12 cellular contexts compared by ENCODE assay signal in genomic region chr21:46082638-46083270, GRCh38. TPM values are rescaled to one million over a fixed set of nuclear protein-coding genes. Genes with fewer than 3 reads are reported as not detected.
DNase-seq lines count a peak whose midpoint lies in the region; ATAC-seq, FAIRE-seq and TF ChIP-seq lines count a peak whose summit lies in the region.
"Had no signal": no experiment of that assay in that cellular context is flagged by ENCODE, and none has a peak within 500 bp of the region (broad histone marks: within the 10 kb centered on the region; RNA-seq: fewer than 3 reads in every experiment).

No MANE protein-coding gene starts in this region.

- H3K36me3 ChIP-seq in K562 (ENCODE audit: control insufficient read depth, insufficient read depth, low read length) (no peaks in the 10 kb centered on the region), smooth muscle cell (ENCODE audit: low read depth) (no peaks in the 10 kb centered on the region)
- H3K36me3 ChIP-seq: left ventricle myocardium inferior had no signal

- in situ Hi-C loops in K562 (cut with MboI): no loop called here

- TF ChIP-seq CTCF in H9 (conservative IDR thresholded peaks at IDR 0.05) (no peak), K562 (IDR thresholded peaks at IDR 0.05 in 2 of 3, conservative IDR thresholded peaks at IDR 0.05 in 1 of 3; ENCODE audit: insufficient read depth in 2 of 3, low read depth in 1 of 3, low read length in 3 of 3) (no peak), smooth muscle cell (IDR thresholded peaks at IDR 0.05; ENCODE audit: borderline replicate concordance, insufficient read depth, poor library complexity, severe bottlenecking) (no peak)

- H3K27ac Mint-ChIP-seq in H9: peak overlapping the region in 1 of 3 experiments; percentile 78; a peak in 2 of 7 replicates

- no peak overlapping the region; the same call in 1 of the 2 replicates for H3K14ac ChIP-seq in H9 (ENCODE audit: insufficient read depth, low read length)

- H3K9me3 Mint-ChIP-seq in H9: peaks cover 9 to 15% of the 10 kb centered on the region in 2 experiments

- H3K79me2 ChIP-seq in H9 (ENCODE audit: insufficient read depth, low read length) (no peaks in the 10 kb centered on the region), K562 (ENCODE audit: control insufficient read depth, insufficient read depth, low read length) (no peaks in the 10 kb centered on the region), smooth muscle cell (ENCODE audit: low read depth) (no peaks in the 10 kb centered on the region)

- no peak overlapping the region for H4K5ac ChIP-seq in H9 (ENCODE audit: insufficient read length, low read depth, low read length)

- TF ChIP-seq RAD21 in K562 (CRISPR knock-in tag; conservative IDR thresholded peaks at IDR 0.05 in 1 of 2, IDR thresholded peaks at IDR 0.05 in 1 of 2): no peak

- H3K27me3 ChIP-seq in H9 (ENCODE audit: insufficient read depth, low read length): no peaks in the 10 kb centered on the region
- H3K27me3 ChIP-seq in K562 (ENCODE audit: control insufficient read depth in 2 of 2, insufficient read depth in 2 of 2, low read length in 2 of 2): peaks cover 54 to 71% of the 10 kb centered on the region in 2 experiments
- H3K27me3 ChIP-seq in smooth muscle cell (ENCODE audit: low read depth): no peaks in the 10 kb centered on the region

- no peak overlapping the region for H2AFZ ChIP-seq in H9 (ENCODE audit: low read length)
- no peak overlapping the region for H2AFZ ChIP-seq in K562 (ENCODE audit: low read depth, low read length)
- no peak overlapping the region for H2AFZ ChIP-seq in smooth muscle cell (ENCODE audit: low read depth)

- H4K20me1 ChIP-seq in H9 (ENCODE audit: control insufficient read depth, insufficient read depth, insufficient read length): no peaks in the 10 kb centered on the region
- peaks cover 17% of the 10 kb centered on the region; the same call in 1 of the 2 replicates for H4K20me1 ChIP-seq in K562 (replicated peaks; ENCODE audit: control insufficient read depth, insufficient read depth, low read length)
- H4K20me1 ChIP-seq in smooth muscle cell (ENCODE audit: low read depth): no peaks in the 10 kb centered on the region

- DNase-seq in H9 (peak; percentile 20), K562 (ENCODE audit: extremely low read depth in 1 of 4, low spot score in 3 of 4) (no peak), mesenteric fat pad (ENCODE audit: low spot score) (peak; percentile 84), smooth muscle cell (lab: John Stamatoyannopoulos, UW; ENCODE audit: unreplicated experiment) (no peak), iPS-NIHi7 (ENCODE audit: extremely low spot score) (no peak), NCI-H1092 (lab: John Stamatoyannopoulos, UW) (no peak), GM12891 (ENCODE audit: insufficient read length, low spot score) (no peak)
- DNase-seq: left ventricle myocardium inferior, NCI-H1417 had no signal

- H2BK12ac ChIP-seq in H9 (ENCODE audit: insufficient read length, low read depth, low read length): no peak overlapping the region

- no TSS peak for BruUV-seq in K562 (replicated peaks; lab: Mats Ljungman, UMichigan)

- H3K27ac ChIP-seq in H9 (ENCODE audit: insufficient read length, low read depth, low read length) (no peak overlapping the region), K562 (ENCODE audit: extremely low read depth, low read depth, low read length) (no peak overlapping the region), smooth muscle cell (ENCODE audit: low read depth) (peak overlapping the region; percentile 90)
- H3K27ac ChIP-seq: left ventricle myocardium inferior had no signal

- H3K4me1 Mint-ChIP-seq in H9: no peaks in the 10 kb centered on the region

- H2AK5ac ChIP-seq in H9 (ENCODE audit: insufficient read length, low read length): no peak overlapping the region

- H3K4me1 ChIP-seq in H9 (ENCODE audit: insufficient read depth, low read length): no peaks in the 10 kb centered on the region
- peaks cover 0 to 31% of the 10 kb centered on the region in 2 experiments; a peak in 2 of 5 replicates for H3K4me1 ChIP-seq in K562 (replicated peaks in 1 of 2; ENCODE audit: control insufficient read depth in 2 of 2, insufficient read depth in 2 of 2, low read length in 2 of 2)
- no peaks in the 10 kb centered on the region for H3K4me1 ChIP-seq in smooth muscle cell (ENCODE audit: low read depth)
- H3K4me1 ChIP-seq: Caco-2 had no signal

- TF ChIP-seq EP300 in K562 (IDR thresholded peaks at IDR 0.05; ENCODE audit: low read length): no peak

- no peak overlapping the region for H3K4me3 ChIP-seq in K562
- no peak overlapping the region for H3K4me3 ChIP-seq in smooth muscle cell
- H3K4me3 ChIP-seq: left ventricle myocardium inferior had no signal

- H3T11ph ChIP-seq in H9 (ENCODE audit: low read length): no peak overlapping the region

- ATAC-seq in K562: no peak

- peaks cover 6% of the 10 kb centered on the region for H3F3A ChIP-seq in smooth muscle cell (ENCODE audit: low read depth)

- FAIRE-seq in K562 (lab: Jason Lieb, UNC): no peak
- FAIRE-seq in GM12891 (lab: Jason Lieb, UNC): no peak
- FAIRE-seq: GM19239 had no signal

- H2BK20ac ChIP-seq in H9 (ENCODE audit: low read depth, low read length, poor library complexity, severe bottlenecking): no peak overlapping the region

- no peak overlapping the region for H3K4ac ChIP-seq in H9 (ENCODE audit: low read depth, low read length)

- no peak overlapping the region for H2BK5ac ChIP-seq in H9 (ENCODE audit: insufficient read length, low read length)

- no peak overlapping the region for H3K9ac ChIP-seq in H9 (ENCODE audit: extremely low read depth, insufficient read length, low read length)
- peak overlapping the region in 1 of 2 experiments; percentile 41; a peak in 2 of 4 replicates for H3K9ac ChIP-seq in K562 (ENCODE audit: insufficient read depth in 1 of 2, low read depth in 2 of 2, low read length in 2 of 2)
- peak overlapping the region; percentile 70 for H3K9ac ChIP-seq in smooth muscle cell (ENCODE audit: low read depth)

- no peak overlapping the region for H4K8ac ChIP-seq in H9 (replicated peaks; ENCODE audit: insufficient read length, low read depth, low read length)

- peaks cover 4% of the 10 kb centered on the region for H3K27me3 Mint-ChIP-seq in H9 (ENCODE audit: low read depth)

- CTCF ChIA-PET in K562 (lab: Yijun Ruan, JAX; ENCODE audit: low intra/inter-chr PET ratio): no interaction called here

- no peak overlapping the region for H3K4me3 Mint-ChIP-seq in H9

- no peak overlapping the region for H2BK120ac ChIP-seq in H9 (ENCODE audit: low read depth, low read length, poor library complexity, severe bottlenecking)

- intact Hi-C loops in K562 (cut with micrococcal nuclease): no loop called here

- WGBS in H9 (ENCODE audit: extremely low coverage, insufficient read length, low lambda C conversion rate): no CpG with 5 or more reads among the region's 14 CpGs
- WGBS in K562 (ENCODE audit: insufficient coverage, low coverage, missing lambda C conversion rate): 2% methylated on average over 13 of the region's 14 CpGs
- WGBS in smooth muscle cell (ENCODE audit: low lambda C conversion rate): 67% methylated on average over 9 of the region's 14 CpGs

- no peaks in the 10 kb centered on the region for H3K23me2 ChIP-seq in H9 (ENCODE audit: insufficient read length, low read depth, low read length, poor library complexity, severe bottlenecking)

- H3K23ac ChIP-seq in H9 (ENCODE audit: insufficient read length, low read depth, low read length): no peak overlapping the region

- no peak overlapping the region for H3K18ac ChIP-seq in H9 (ENCODE audit: insufficient read length, low read depth, low read length)

- H3K9me3 ChIP-seq in H9 (ENCODE audit: control insufficient read depth, low read depth, low read length): no peaks in the 10 kb centered on the region
- no peaks in the 10 kb centered on the region for H3K9me3 ChIP-seq in K562 (replicated peaks; ENCODE audit: control insufficient read depth, insufficient read depth, low read depth, low read length)
- peaks cover 4% of the 10 kb centered on the region for H3K9me3 ChIP-seq in smooth muscle cell (replicated peaks; ENCODE audit: low read depth)

- H3K4me2 ChIP-seq in H9 (ENCODE audit: insufficient read depth, insufficient read length, low read length): no peak overlapping the region
- no peak overlapping the region for H3K4me2 ChIP-seq in K562 (ENCODE audit: insufficient read depth, low read length)
- peak overlapping the region; percentile 20 for H3K4me2 ChIP-seq in smooth muscle cell

- POLR2A ChIA-PET in K562 (lab: Yijun Ruan, JAX): no interaction called here

- no peak overlapping the region for H3K56ac ChIP-seq in H9 (ENCODE audit: insufficient read length, low read depth, low read length)

- H4K91ac ChIP-seq in H9 (ENCODE audit: insufficient read length, low read depth, low read length): no peak overlapping the region

- H3K36me3 Mint-ChIP-seq in H9 (ENCODE audit: insufficient read depth in 1 of 3, low read depth in 3 of 3): peaks cover 0 to 5% (median 0%) of the 10 kb centered on the region in 3 experiments; a peak in 1 of 7 replicates

- H2BK15ac ChIP-seq in H9 (ENCODE audit: low read depth, low read length): no peak overlapping the region

- H3K9me1 ChIP-seq in K562 (ENCODE audit: control insufficient read depth, insufficient read depth, low read length): no peaks in the 10 kb centered on the region

- TF ChIP-seq POLR2A in K562 (conservative IDR thresholded peaks at IDR 0.05) (no peak), GM12891 (IDR thresholded peaks at IDR 0.05; ENCODE audit: low read depth, low read length) (no peak)

- no peaks in the 10 kb centered on the region for H3K79me1 ChIP-seq in H9 (ENCODE audit: insufficient read depth, low read depth, low read length, poor library complexity, severe bottlenecking)

RNA-seq across cellular contexts. Expression of gene COL6A2, which starts 15.2 kb away (rescaled TPM):
- total RNA-seq in H9 (2021) (124 and 129 TPM in 2 replicates), K562 (2014; rRNA removed) (0.41 and 0.45 TPM in 2 replicates), K562 (2014; rRNA removed; fragmentation: Illumina TruSeq; extraction: Trizol) (not detected in 2 replicates), K562 (2015; rRNA removed; fragmentation: Illumina TruSeq; extraction: Trizol) (0.07 and 0.11 TPM in 2 replicates), K562 (2021) (1.1 and 1.3 TPM in 2 replicates), mesenteric fat pad (735 TPM), smooth muscle cell (1,570 and 1,698 TPM in 2 replicates)
- 3.1 and 5.2 TPM in 2 replicates for total RNA-seq in K562 (2011; cell fraction: chromatin; rRNA removed; ENCODE audit: low replicate concordance)
- 4.2 and 5.5 TPM in 2 replicates for total RNA-seq in K562 (2011; cell fraction: nucleolus; rRNA removed)
- total RNA-seq in K562 (2011; cell fraction: nucleoplasm; rRNA removed): 1.4 and 2.1 TPM in 2 replicates
- polyA plus RNA-seq in K562 (2011; rRNA removed) (0.18 and 0.41 TPM in 2 replicates), K562 (2014; fragmentation: Illumina TruSeq; extraction: Trizol) (0.07 and 0.17 TPM in 2 replicates), K562 (2014; fragmentation: Nextera tagmentation; extraction: Ambion mirVana) (not detected), K562 (2014; rRNA removed) (0.29 and 0.47 TPM in 2 replicates), smooth muscle cell (2,969 and 4,089 TPM in 2 replicates)
- polyA plus RNA-seq in K562 (2011; cell fraction: cytosol; rRNA removed): 0.12 and 0.30 TPM in 2 replicates
- 0.83 and 1.8 TPM in 2 replicates for polyA plus RNA-seq in K562 (2011; cell fraction: nucleus; rRNA removed)
- polyA plus RNA-seq in K562 (2012): 0.35 and 8.2 TPM in 2 replicates
- 0.18 and 0.36 TPM in 2 replicates for polyA minus RNA-seq in K562 (2011; rRNA and poly(A)+ RNA removed)
- polyA minus RNA-seq in K562 (2011; cell fraction: cytosol; rRNA and poly(A)+ RNA removed): 0.64 and 1.4 TPM in 2 replicates
- 0.67 and 1.2 TPM in 2 replicates for polyA minus RNA-seq in K562 (2011; cell fraction: nucleus; rRNA and poly(A)+ RNA removed)
- polyA plus RNA-seq in GM12891 (2012; ENCODE audit: low read depth, missing spikeins): 1.5 TPM
- total RNA-seq: HT-29 had no signal

Comparison
In these comparisons a context has a peak if more than half of its experiments do, and no peak if none do; other contexts are left out.
1. DNase-seq: peak in H9 (single experiment) and mesenteric fat pad (single experiment); none in K562 (0 of 4), smooth muscle cell (single experiment), iPS-NIHi7 (single experiment), NCI-H1092 (single experiment) and GM12891 (single experiment).
2. RNA of gene COL6A2, which starts 15.2 kb away (total RNA-seq): 1,570 to 1,698 TPM in smooth muscle cell, 735 TPM in mesenteric fat pad (single experiment) and 124 to 129 TPM in H9; 0.07 to 5.5 TPM in K562; every median in the first group is over 10 times any median in the second.